Comparison of ENCODE assay signal across 1 cellular context in genomic region chr1:108746382-108747127, GRCh38.
TF ChIP-seq lines count a peak whose summit lies in the region.

STXBP3 (plus strand) TSS chr1:108746674; CDS start chr1:108746738, 64 bp downstream.

TF ChIP-seq in SK-N-SH, 30 proteins besides CTCF, POLR2A, EP300 and RAD21 (continued from another document):
- TF ChIP-seq MEF2A (IDR thresholded peaks at IDR 0.05; ENCODE audit: borderline replicate concordance, low read depth) (no peak), USF1 (IDR thresholded peaks at IDR 0.05; ENCODE audit: borderline replicate concordance, low read depth) (no peak), POLR2AphosphoS5 (IDR thresholded peaks at IDR 0.05; ENCODE audit: low read depth, low read length) (peak; percentile 97), ELF1 (IDR thresholded peaks at IDR 0.05) (no peak), GATA2 (CRISPR knock-in tag; IDR thresholded peaks at IDR 0.05) (no peak), FOXM1 (IDR thresholded peaks at IDR 0.05; ENCODE audit: low read depth) (no peak), MXI1 (IDR thresholded peaks at IDR 0.05; ENCODE audit: low read depth, low read length) (peak; percentile 72), IRF3 (IDR thresholded peaks at IDR 0.05; ENCODE audit: low read depth, low read length) (no peak), FOSL2 (IDR thresholded peaks at IDR 0.05; ENCODE audit: borderline replicate concordance, low read depth) (no peak), ZBTB33 (IDR thresholded peaks at IDR 0.05; ENCODE audit: borderline replicate concordance, low read depth) (no peak), YY1 (IDR thresholded peaks at IDR 0.05; ENCODE audit: low read depth) (peak; percentile 87), SMC3 (IDR thresholded peaks at IDR 0.05; ENCODE audit: low read depth, low read length) (peak; percentile 73), RCOR1 (IDR thresholded peaks at IDR 0.05; ENCODE audit: low read length) (peak; percentile 39; the same call in 1 of the 2 replicates), TCF12 (IDR thresholded peaks at IDR 0.05) (no peak), SIN3A (IDR thresholded peaks at IDR 0.05; ENCODE audit: borderline replicate concordance, low read depth, low read length) (peak; percentile 24; the same call in 1 of the 2 replicates), FOXJ3 (CRISPR knock-in tag; IDR thresholded peaks at IDR 0.05) (no peak), MAX (IDR thresholded peaks at IDR 0.05; ENCODE audit: low read depth) (peak; percentile 80), EZH2phosphoT487 (IDR thresholded peaks at IDR 0.05; ENCODE audit: borderline replicate concordance, low read depth) (no peak)
